ENCODE assay signal across 13 cellular contexts in the genomic region with DNA sequence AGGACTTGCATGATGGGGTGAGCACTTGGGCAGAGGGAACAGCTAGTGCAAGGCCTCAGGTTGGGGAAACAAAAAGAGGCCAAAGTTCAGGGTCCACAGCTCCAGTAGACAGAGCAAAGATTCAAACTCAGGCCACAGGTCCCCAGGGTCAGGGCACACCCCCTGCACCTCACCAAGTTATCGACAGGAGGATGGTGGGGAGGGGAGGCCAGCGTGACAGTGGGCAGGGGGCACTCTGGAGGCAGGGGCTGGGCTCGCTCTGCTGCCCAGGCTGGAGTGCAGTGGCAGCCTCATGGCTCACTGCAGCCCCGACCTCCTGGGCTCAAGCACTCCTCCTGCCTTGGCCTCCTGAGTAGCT. TPM values are rescaled to one million over a fixed set of nuclear protein-coding genes. Genes with fewer than 3 reads are reported as not detected.
"Had no signal": no experiment of that assay in that cellular context is flagged by ENCODE, and none has a peak within 500 bp of the region (broad histone marks: within the 10 kb centered on the region; RNA-seq: fewer than 3 reads in every experiment).

No MANE protein-coding gene starts in this region.

- H3K27ac ChIP-seq: breast epithelium, testis had no signal

- H3K36me3 ChIP-seq: breast epithelium had no signal

- H3K9me3 ChIP-seq: breast epithelium, testis had no signal

- H3K27me3 Mint-ChIP-seq: stimulated activated naive CD8-positive, alpha-beta T cell treated with anti-CD3 and anti-CD28 coated beads, Interleukin-15, Interleukin-2, amounts not matched to agents 100 ng/mL and 50 ng/mL, for 24 hours had no signal

- H3K27ac Mint-ChIP-seq: activated CD8-positive, alpha-beta T cell treated with anti-CD3 and anti-CD28 coated beads, Interleukin-2, amount 10 ng/mL, durations not matched to agents 7 days and 5 days; activated naive CD8-positive, alpha-beta T cell treated with anti-CD3 and anti-CD28 coated beads, Interleukin-2, amount 10 ng/mL, durations not matched to agents 7 days and 5 days; naive thymus-derived CD4-positive, alpha-beta T cell; stimulated activated naive CD8-positive, alpha-beta T cell treated with anti-CD3 and anti-CD28 coated beads, Interleukin-15, Interleukin-2, amounts not matched to agents 100 ng/mL and 50 ng/mL, for 24 hours had no signal

- DNase-seq: activated CD4-positive, alpha-beta T cell treated with anti-CD3 and anti-CD28 coated beads for 1 hour; activated CD8-positive, alpha-beta memory T cell treated with anti-CD3 and anti-CD28 coated beads, Interleukin-2, amount 50 U/mL, for 48 hours; activated CD8-positive, alpha-beta T cell treated with anti-CD3 and anti-CD28 coated beads, Interleukin-2, amount 10 ng/mL, durations not matched to agents 7 days and 5 days; activated naive CD8-positive, alpha-beta T cell treated with anti-CD3 and anti-CD28 coated beads, Interleukin-2, amount 10 ng/mL, durations not matched to agents 7 days and 5 days; anterior cingulate cortex; hypothalamus; naive thymus-derived CD4-positive, alpha-beta T cell; stimulated activated CD4-positive, alpha-beta T cell treated with anti-CD3 and anti-CD28 coated beads, Interleukin-4, amount 100 ng/mL, for 1 hour; stimulated activated CD8-positive, alpha-beta memory T cell treated with anti-CD3 and anti-CD28 coated beads, Interleukin-4, amount 100 ng/mL, for 48 hours; testis had no signal

- H3K4me3 Mint-ChIP-seq: activated CD8-positive, alpha-beta T cell treated with anti-CD3 and anti-CD28 coated beads, Interleukin-2, amount 10 ng/mL, durations not matched to agents 7 days and 5 days; activated naive CD8-positive, alpha-beta T cell treated with anti-CD3 and anti-CD28 coated beads, Interleukin-2, amount 10 ng/mL, durations not matched to agents 7 days and 5 days; naive thymus-derived CD4-positive, alpha-beta T cell; stimulated activated naive CD8-positive, alpha-beta T cell treated with anti-CD3 and anti-CD28 coated beads, Interleukin-15, Interleukin-2, amounts not matched to agents 100 ng/mL and 50 ng/mL, for 24 hours had no signal

- H3K4me3 ChIP-seq: breast epithelium, lung, testis had no signal

- H3K27me3 ChIP-seq: breast epithelium, testis had no signal

- ATAC-seq: activated CD8-positive, alpha-beta T cell treated with anti-CD3 and anti-CD28 coated beads, Interleukin-2, amount 10 ng/mL, durations not matched to agents 7 days and 5 days; naive thymus-derived CD4-positive, alpha-beta T cell had no signal

- H3K4me1 ChIP-seq: breast epithelium, testis had no signal

- H3K9me3 Mint-ChIP-seq: activated naive CD8-positive, alpha-beta T cell treated with anti-CD3 and anti-CD28 coated beads, Interleukin-2, amount 10 ng/mL, durations not matched to agents 7 days and 5 days; naive thymus-derived CD4-positive, alpha-beta T cell; stimulated activated naive CD8-positive, alpha-beta T cell treated with anti-CD3 and anti-CD28 coated beads, Interleukin-15, Interleukin-2, amounts not matched to agents 100 ng/mL and 50 ng/mL, for 24 hours had no signal

- H3K36me3 Mint-ChIP-seq: activated naive CD8-positive, alpha-beta T cell treated with anti-CD3 and anti-CD28 coated beads, Interleukin-2, amount 10 ng/mL, durations not matched to agents 7 days and 5 days; naive thymus-derived CD4-positive, alpha-beta T cell had no signal

RNA-seq across cellular contexts. Expression of gene MMP17, which starts 33.9 kb away (rescaled TPM):
- total RNA-seq: activated CD8-positive, alpha-beta T cell treated with anti-CD3 and anti-CD28 coated beads, Interleukin-2, amount 10 ng/mL, durations not matched to agents 7 days and 5 days had no signal
- polyA plus RNA-seq: naive thymus-derived CD4-positive, alpha-beta T cell had no signal
